ENCODE assay signal across 1 cellular context in genomic region chr22:44199866-44200265, GRCh38.
TF ChIP-seq lines count a peak whose summit lies in the region.

No MANE protein-coding gene starts in this region.

TF ChIP-seq in GM23338, 12 proteins besides CTCF, POLR2A, EP300 and RAD21 (continued from another document):
- no peak for TF ChIP-seq ZNF462 (CRISPR knock-in tag; IDR thresholded peaks at IDR 0.05)
- no peak for TF ChIP-seq JUNB (IDR thresholded peaks at IDR 0.05; ENCODE audit: unreplicated experiment)
- no peak for TF ChIP-seq EZH2 (IDR thresholded peaks at IDR 0.05; ENCODE audit: low read depth, unreplicated experiment)
- TF ChIP-seq, protein P1, sequence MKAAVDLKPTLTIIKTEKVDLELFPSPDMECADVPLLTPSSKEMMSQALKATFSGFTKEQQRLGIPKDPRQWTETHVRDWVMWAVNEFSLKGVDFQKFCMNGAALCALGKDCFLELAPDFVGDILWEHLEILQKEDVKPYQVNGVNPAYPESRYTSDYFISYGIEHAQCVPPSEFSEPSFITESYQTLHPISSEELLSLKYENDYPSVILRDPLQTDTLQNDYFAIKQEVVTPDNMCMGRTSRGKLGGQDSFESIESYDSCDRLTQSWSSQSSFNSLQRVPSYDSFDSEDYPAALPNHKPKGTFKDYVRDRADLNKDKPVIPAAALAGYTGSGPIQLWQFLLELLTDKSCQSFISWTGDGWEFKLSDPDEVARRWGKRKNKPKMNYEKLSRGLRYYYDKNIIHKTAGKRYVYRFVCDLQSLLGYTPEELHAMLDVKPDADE (IDR thresholded peaks at IDR 0.05): no peak
- no peak for TF ChIP-seq CREB1 (CRISPR knock-in tag; IDR thresholded peaks at IDR 0.05; ENCODE audit: low read depth)
- no peak for TF ChIP-seq NANOG (IDR thresholded peaks at IDR 0.05; ENCODE audit: borderline replicate concordance)
- no peak for TF ChIP-seq ZNF331 (CRISPR knock-in tag; IDR thresholded peaks at IDR 0.05; ENCODE audit: low read depth)
- no peak for TF ChIP-seq EZH2phosphoT487 (IDR thresholded peaks at IDR 0.05; ENCODE audit: unreplicated experiment)
- TF ChIP-seq ZNF114 (CRISPR knock-in tag; IDR thresholded peaks at IDR 0.05): no peak
